Comparison of ENCODE assay signal across 1 cellular context in the genomic region with DNA sequence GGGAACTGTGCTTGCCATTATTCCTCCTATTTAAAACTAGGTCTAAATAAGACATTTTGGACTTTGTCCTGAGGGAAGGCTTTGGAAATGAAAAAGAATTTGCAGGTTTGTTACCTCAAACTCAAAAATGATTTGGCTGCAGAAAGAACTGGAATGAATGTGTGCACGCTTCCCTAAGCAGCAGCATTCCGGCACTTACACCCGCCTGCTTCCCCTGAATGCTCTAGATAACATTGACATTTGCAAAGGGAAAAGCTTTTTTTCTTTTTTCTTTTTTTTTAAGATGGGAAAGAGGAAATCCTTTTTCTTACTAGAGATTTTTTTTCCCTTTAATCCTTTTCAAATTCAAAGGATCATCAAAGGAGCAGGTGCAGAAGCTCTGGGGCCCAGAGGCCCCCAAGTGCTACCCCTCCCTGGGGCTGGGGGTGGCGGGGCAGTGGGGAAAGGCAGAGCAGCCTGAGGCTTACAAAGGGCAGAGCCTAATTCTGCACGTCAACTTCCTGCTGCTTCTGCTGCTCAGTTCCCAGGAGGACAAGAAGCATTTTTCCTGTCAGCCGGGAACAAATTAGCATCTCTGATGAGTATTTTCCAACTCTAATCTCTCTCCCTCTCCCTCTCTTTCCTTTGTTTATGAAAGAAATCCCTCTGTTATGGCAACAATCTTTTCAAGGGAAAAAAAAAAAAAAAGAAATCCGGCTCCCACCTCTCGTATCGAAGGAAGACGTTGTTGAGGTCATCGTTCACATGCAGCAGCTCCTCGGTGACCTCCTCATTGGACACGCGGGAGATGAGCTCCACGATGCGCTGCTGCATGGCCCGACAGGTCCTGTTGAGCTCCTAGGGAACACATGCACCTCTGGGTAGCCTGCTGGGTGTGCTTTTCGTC.
TF ChIP-seq lines count a peak whose summit lies in the region.

No MANE protein-coding gene starts in this region.

TF ChIP-seq in H1, 55 proteins besides CTCF, POLR2A, EP300 and RAD21:
- TF ChIP-seq MAFK (IDR thresholded peaks at IDR 0.05; ENCODE audit: low read depth, low read length) (no peak), SIN3A (conservative IDR thresholded peaks at IDR 0.05 in 1 of 2, IDR thresholded peaks at IDR 0.05 in 1 of 2; ENCODE audit: low read depth in 1 of 2, low read length in 2 of 2) (0 out of 4 replicates have a peak, but pooled peaks of 1 of the 2 experiments have one; percentile 26), TEAD4 (IDR thresholded peaks at IDR 0.05; ENCODE audit: low read depth, low read length) (no peak), RBBP5 (IDR thresholded peaks at IDR 0.05; ENCODE audit: borderline replicate concordance, low read depth, low read length) (no peak), CTBP2 (IDR thresholded peaks at IDR 0.05; ENCODE audit: borderline replicate concordance, insufficient read depth, insufficient read length, low read length) (no peak), JUND (IDR thresholded peaks at IDR 0.05; ENCODE audit: low read length) (0 out of 2 replicates have a peak, but pooled peaks have one; percentile 16), GTF2F1 (IDR thresholded peaks at IDR 0.05; ENCODE audit: borderline replicate concordance, low read depth, low read length) (no peak)
- TF ChIP-seq, protein P1, sequence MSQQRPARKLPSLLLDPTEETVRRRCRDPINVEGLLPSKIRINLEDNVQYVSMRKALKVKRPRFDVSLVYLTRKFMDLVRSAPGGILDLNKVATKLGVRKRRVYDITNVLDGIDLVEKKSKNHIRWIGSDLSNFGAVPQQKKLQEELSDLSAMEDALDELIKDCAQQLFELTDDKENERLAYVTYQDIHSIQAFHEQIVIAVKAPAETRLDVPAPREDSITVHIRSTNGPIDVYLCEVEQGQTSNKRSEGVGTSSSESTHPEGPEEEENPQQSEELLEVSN (IDR thresholded peaks at IDR 0.05), result peak; percentile 50; the same call in 1 of the 2 replicates
